In the genomic region with DNA sequence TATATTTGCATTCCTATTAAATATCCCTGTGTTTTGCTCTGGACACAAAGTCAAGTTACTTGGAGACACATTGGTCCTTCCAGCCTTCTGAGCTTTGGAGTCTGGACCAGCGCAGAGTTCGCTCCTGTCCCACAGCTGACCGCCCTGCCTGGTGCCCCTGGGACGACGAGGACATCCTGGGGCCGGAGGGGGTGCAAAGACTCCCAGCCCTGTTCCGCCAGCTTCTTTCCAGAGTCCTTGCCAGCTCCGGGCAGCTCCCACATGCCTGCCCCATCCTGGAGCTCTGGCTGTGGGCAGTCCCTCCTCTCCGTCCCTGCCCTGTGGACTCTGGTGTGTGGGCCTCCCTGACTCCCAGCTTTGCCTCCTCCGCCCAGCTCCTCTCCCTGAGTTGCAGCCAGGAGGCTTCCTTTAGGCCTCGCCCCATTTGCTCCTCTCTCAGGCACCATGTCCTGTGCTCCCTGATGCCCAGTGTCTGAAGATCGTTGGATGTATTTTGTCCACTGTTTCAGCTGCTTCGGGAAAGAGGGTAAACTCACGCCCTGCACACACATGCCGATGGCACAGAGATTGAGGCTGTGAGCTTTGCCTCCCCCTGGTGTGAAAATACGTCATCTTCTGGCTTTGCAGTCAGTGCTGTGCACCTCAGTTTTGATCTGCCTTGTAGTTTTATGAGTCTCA, we compare ENCODE assay signal across 21 cellular contexts. TPM values are rescaled to one million over a fixed set of nuclear protein-coding genes. Genes with fewer than 3 reads are reported as not detected.
DNase-seq lines count a peak whose midpoint lies in the region; ATAC-seq and TF ChIP-seq lines count a peak whose summit lies in the region.
"Had no signal": no experiment of that assay in that cellular context is flagged by ENCODE, and none has a peak within 500 bp of the region (broad histone marks: within the 10 kb centered on the region; RNA-seq: fewer than 3 reads in every experiment).

No MANE protein-coding gene starts in this region.

- 71% methylated on average over 16 of the region's 16 CpGs; no CpG with 5 or more reads in 1 of the 2 donors for WGBS in transverse colon (ENCODE audit: low coverage in 1 of 2), 2 donors

- peaks cover under 1% of the 10 kb centered on the region for H3K79me2 ChIP-seq in DND-41 (ENCODE audit: insufficient read depth, low read length)

- no peak overlapping the region for H2AFZ ChIP-seq in DND-41 (ENCODE audit: low read depth, low read length)

- no peak overlapping the region for H3K4me2 ChIP-seq in DND-41 (ENCODE audit: insufficient read depth, low read length)

- TF ChIP-seq CTCF in DND-41 (IDR thresholded peaks at IDR 0.05; ENCODE audit: borderline replicate concordance, extremely low read depth, low read length, poor library complexity, severe bottlenecking) = peak; percentile 29
- TF ChIP-seq CTCF in WERI-Rb-1 (IDR thresholded peaks at IDR 0.05; ENCODE audit: low read depth, low read length) = peak; percentile 58; the same call in 1 of the 2 replicates
- no peak for TF ChIP-seq CTCF in transverse colon (IDR thresholded peaks at IDR 0.05)

- peaks cover 16% of the 10 kb centered on the region for H3K4me1 Mint-ChIP-seq in T-helper 1 cell treated with Interleukin-12 subunit alpha and Interleukin-12 subunit beta and Interleukin-4 antibody, amounts not matched to agents 30 μg/mL and 1 μg/mL, for 36 hours (ENCODE audit: low read depth)
- H3K4me1 Mint-ChIP-seq in naive B cell = peaks cover 21 to 24% (median 21%) of the 10 kb centered on the region in 3 donors
- H3K4me1 Mint-ChIP-seq: mesothelial cell of epicardium had no signal

- intact Hi-C loops in transverse colon (cut with DNase I; ENCODE audit: low total_unique reads) = no loop called here

- no peaks in the 10 kb centered on the region for H3K36me3 Mint-ChIP-seq in T-helper 1 cell treated with Interleukin-12 subunit alpha and Interleukin-12 subunit beta and Interleukin-4 antibody, amounts not matched to agents 30 μg/mL and 1 μg/mL, for 36 hours (ENCODE audit: low read depth)
- H3K36me3 Mint-ChIP-seq in naive B cell = no peaks in the 10 kb centered on the region
- H3K36me3 Mint-ChIP-seq: mesothelial cell of epicardium had no signal

- peaks cover 3% of the 10 kb centered on the region for H3K27me3 Mint-ChIP-seq in T-helper 1 cell treated with Interleukin-12 subunit alpha and Interleukin-12 subunit beta and Interleukin-4 antibody, amounts not matched to agents 30 μg/mL and 1 μg/mL, for 36 hours (ENCODE audit: low read depth)
- peaks cover 0 to 4% (median 1%) of the 10 kb centered on the region in 3 donors for H3K27me3 Mint-ChIP-seq in naive B cell
- H3K27me3 Mint-ChIP-seq: CD8-positive, alpha-beta memory T cell had no signal

- H3K4me1 ChIP-seq in DND-41 (ENCODE audit: insufficient read depth, low read length) (peaks cover 7% of the 10 kb centered on the region), transverse colon (peaks cover 0 to 6% (median 5%) of the 10 kb centered on the region in 4 donors)
- H3K4me1 ChIP-seq: SJSA1 had no signal

- TF ChIP-seq EP300 in transverse colon (IDR thresholded peaks at IDR 0.05; ENCODE audit: low read depth) = no peak

- H3K4me3 ChIP-seq in DND-41 (ENCODE audit: low read depth in 1 of 2, low read length in 2 of 2) (no peak overlapping the region), WERI-Rb-1 (ENCODE audit: low read depth, low read length) (no peak overlapping the region), transverse colon (no peak overlapping the region)
- H3K4me3 ChIP-seq: SJSA1 had no signal

- no peaks in the 10 kb centered on the region for H3K27me3 ChIP-seq in DND-41 (ENCODE audit: insufficient read depth, low read length, poor library complexity)
- H3K27me3 ChIP-seq in WERI-Rb-1 (ENCODE audit: insufficient read depth, low read depth, severe bottlenecking) = no peaks in the 10 kb centered on the region
- no peaks in the 10 kb centered on the region for H3K27me3 ChIP-seq in transverse colon
- H3K27me3 ChIP-seq: SJSA1 had no signal

- H3K9ac ChIP-seq in DND-41 (ENCODE audit: low read depth, low read length) = no peak overlapping the region

- no peaks in the 10 kb centered on the region for H4K20me1 ChIP-seq in DND-41 (ENCODE audit: insufficient read depth, low read length)

- H3K9me3 ChIP-seq in DND-41 (ENCODE audit: insufficient read depth, low read length, severe bottlenecking) = no peaks in the 10 kb centered on the region
- no peaks in the 10 kb centered on the region for H3K9me3 ChIP-seq in WERI-Rb-1 (ENCODE audit: severe bottlenecking)
- no peaks in the 10 kb centered on the region for H3K9me3 ChIP-seq in transverse colon
- H3K9me3 ChIP-seq: SJSA1 had no signal

- H3K27ac Mint-ChIP-seq in T-helper 1 cell treated with Interleukin-12 subunit alpha and Interleukin-12 subunit beta and Interleukin-4 antibody, amounts not matched to agents 30 μg/mL and 1 μg/mL, for 36 hours = peak overlapping the region; percentile 65
- H3K27ac Mint-ChIP-seq in naive B cell = peak overlapping the region in 2 of 6 donors; percentile 56 to 57
- H3K27ac Mint-ChIP-seq: mesothelial cell of epicardium had no signal

- ATAC-seq in DND-41 (ENCODE audit: insufficient read depth, low read depth) = no peak
- ATAC-seq in naive B cell (ENCODE audit: low read depth in 2 of 2) = no peak
- ATAC-seq in HG03457 (IDR thresholded peaks at IDR 0.05; ENCODE audit: unreplicated experiment) = no peak
- ATAC-seq: HCT116, sciatic nerve had no signal

- DNase-seq in T-helper 1 cell = no peak
- DNase-seq in DND-41 = no peak
- no peak for DNase-seq in WERI-Rb-1
- DNase-seq in naive B cell = no peak
- DNase-seq in transverse colon = no peak
- no peak for DNase-seq in NK-92 treated with Interleukin-12 subunit alpha and Interleukin-12 subunit beta, amount 100 ng/mL, for 24 hours (lab: John Stamatoyannopoulos, UW)
- DNase-seq: ACHN; caudate nucleus; CD8-positive, alpha-beta memory T cell; effector memory CD4-positive, alpha-beta T cell; foreskin fibroblast; NCI-H187; stimulated activated CD4-positive, alpha-beta T cell treated with anti-CD3 and anti-CD28 coated beads, Interleukin-2, amount 100 ng/mL, for 24 hours had no signal

- TF ChIP-seq POLR2A in transverse colon (IDR thresholded peaks at IDR 0.05) = no peak

- no peak overlapping the region for H3K27ac ChIP-seq in DND-41 (ENCODE audit: low read length)
- no peak overlapping the region for H3K27ac ChIP-seq in WERI-Rb-1
- H3K27ac ChIP-seq in transverse colon = no peak overlapping the region
- H3K27ac ChIP-seq: SJSA1 had no signal

- in situ Hi-C loops in transverse colon (cut with MboI; ENCODE audit: low pct_ligation_motif_present in 1 of 4, low pct_unique_long_range_greater_than_20kb in 1 of 4, low sequenced_read_pairs in 3 of 4) = no loop called here

- H3K9me3 Mint-ChIP-seq in T-helper 1 cell treated with Interleukin-12 subunit alpha and Interleukin-12 subunit beta and Interleukin-4 antibody, amounts not matched to agents 30 μg/mL and 1 μg/mL, for 36 hours = no peaks in the 10 kb centered on the region
- H3K9me3 Mint-ChIP-seq in naive B cell = no peaks in the 10 kb centered on the region
- H3K9me3 Mint-ChIP-seq: CD8-positive, alpha-beta memory T cell; mesothelial cell of epicardium had no signal

- H3K36me3 ChIP-seq in DND-41 (ENCODE audit: insufficient read depth, low read length) (peaks cover under 1% of the 10 kb centered on the region; the same call in 1 of the 2 replicates), WERI-Rb-1 (peaks cover under 1% of the 10 kb centered on the region), transverse colon (no peaks in the 10 kb centered on the region)

- no peak overlapping the region for H3K4me3 Mint-ChIP-seq in T-helper 1 cell treated with Interleukin-12 subunit alpha and Interleukin-12 subunit beta and Interleukin-4 antibody, amounts not matched to agents 30 μg/mL and 1 μg/mL, for 36 hours
- peak overlapping the region in 5 of 8 donors; percentile 31 to 52 (median 50) for H3K4me3 Mint-ChIP-seq in naive B cell
- H3K4me3 Mint-ChIP-seq: mesothelial cell of epicardium had no signal

RNA-seq across cellular contexts. Expression of a gene that starts 4.9 kb away (rescaled TPM):
- polyA plus RNA-seq in naive B cell (ENCODE audit: low read depth in 6 of 6) = 1 to 10 TPM; 5.6 to 9.5 (median 7.1) TPM
- 100 to 1,000 TPM in 2 of 4 donors, 10 to 100 TPM in 2; 56.5 to 256 (median 97.2) TPM for total RNA-seq in transverse colon

RNA-seq across cellular contexts. Expression of a gene that starts 11.8 kb away (rescaled TPM):
- polyA plus RNA-seq in naive B cell (ENCODE audit: low read depth in 6 of 6) = under 1 TPM in 3 of 6 donors, not detected in 3; 0.22 to 0.54 (median 0.43) TPM
- total RNA-seq in transverse colon = 10 to 100 TPM in 2 of 4 donors, 1 to 10 TPM in 2; 1.2 to 17.6 (median 9.2) TPM
- total RNA-seq: M059J, NCI-H460, SJSA1 had no signal

RNA-seq across cellular contexts. Expression of a gene that starts 26.4 kb away (rescaled TPM):
- 10 to 100 TPM in 5 of 6 donors, 1 to 10 TPM in 1; 7.3 to 13.4 (median 11.8) TPM for polyA plus RNA-seq in naive B cell (ENCODE audit: low read depth in 6 of 6)
- total RNA-seq in transverse colon = 100 to 1,000 TPM in 1 of 4 donors, 10 to 100 TPM in 3; 20.3 to 199 (median 33.4) TPM

RNA-seq across cellular contexts. Expression of a gene that starts 26.6 kb away (rescaled TPM):
- 100 to 1,000 TPM; 320 to 459 (median 358) TPM for polyA plus RNA-seq in naive B cell (ENCODE audit: low read depth in 6 of 6)
- total RNA-seq in transverse colon = 100 to 1,000 TPM in 2 of 4 donors, 10 to 100 TPM in 1, not detected in 1; 52.0 to 152 (median 148) TPM

Comparison
In these comparisons a context has a peak if more than half of its experiments do, and no peak if none do; other contexts are left out.
1. CTCF ChIP-seq: peak in DND-41 (single experiment) and WERI-Rb-1 (single experiment); none in transverse colon (0 of 5).